In genomic region chr1:51627672-51628071, GRCh38 we compare ENCODE assay signal across 8 cellular contexts. TPM values are rescaled to one million over a fixed set of nuclear protein-coding genes. Genes with fewer than 3 reads are reported as not detected.
DNase-seq lines count a peak whose midpoint lies in the region; TF ChIP-seq lines count a peak whose summit lies in the region.

No MANE protein-coding gene starts in this region.

- POLR2A ChIA-PET in activated CD4-positive, alpha-beta T cell treated with anti-CD3 and anti-CD28 coated beads, Interleukin-2, amount 10 ng/mL, durations not matched to agents 7 days and 5 days (lab: Charles Lee): interaction anchor here (0.6 kb wide), 1 partner anchor 66 kb away, joined by 9 read pairs; no protein-coding TSS in a partner anchor

- peaks cover 0 to 93% (median 39%) of the 10 kb centered on the region in 4 donors for H3K4me1 ChIP-seq in tibial artery

- peaks cover 2% of the 10 kb centered on the region for H3K4me1 Mint-ChIP-seq in activated CD4-positive, alpha-beta T cell treated with anti-CD3 and anti-CD28 coated beads, Interleukin-2, amount 10 ng/mL, durations not matched to agents 7 days and 5 days

- no peak overlapping the region for H3K27ac Mint-ChIP-seq in activated CD4-positive, alpha-beta T cell treated with anti-CD3 and anti-CD28 coated beads, Interleukin-2, amount 10 ng/mL, durations not matched to agents 7 days and 5 days

- H3K36me3 Mint-ChIP-seq in activated CD4-positive, alpha-beta T cell treated with anti-CD3 and anti-CD28 coated beads, Interleukin-2, amount 10 ng/mL, durations not matched to agents 7 days and 5 days (ENCODE audit: low read depth): no peaks in the 10 kb centered on the region

- H3K27me3 Mint-ChIP-seq in activated CD4-positive, alpha-beta T cell treated with anti-CD3 and anti-CD28 coated beads, Interleukin-2, amount 10 ng/mL, durations not matched to agents 7 days and 5 days: no peaks in the 10 kb centered on the region

- intact Hi-C loops in tibial artery (cut with DNase I; ENCODE audit: low total_unique reads): loop anchor here (2.0 to 5.0 kb wide), 2 partner anchors 137 to 425 kb away; no protein-coding TSS in a partner anchor

- H3K9me3 Mint-ChIP-seq in activated CD4-positive, alpha-beta T cell treated with anti-CD3 and anti-CD28 coated beads, Interleukin-2, amount 10 ng/mL, durations not matched to agents 7 days and 5 days: no peaks in the 10 kb centered on the region

- H3K4me3 ChIP-seq in fibroblast of villous mesenchyme (ENCODE audit: low read depth, low read length): no peak overlapping the region
- H3K4me3 ChIP-seq in tibial artery: no peak overlapping the region

- no peak overlapping the region for H3K4me3 Mint-ChIP-seq in activated CD4-positive, alpha-beta T cell treated with anti-CD3 and anti-CD28 coated beads, Interleukin-2, amount 10 ng/mL, durations not matched to agents 7 days and 5 days

- TF ChIP-seq CTCF in fibroblast of villous mesenchyme (IDR thresholded peaks at IDR 0.05; ENCODE audit: insufficient read depth, low read depth, low read length) (peak; percentile 67), tibial artery (IDR thresholded peaks at IDR 0.05) (peak; percentile 34 to 55)

- CTCF ChIA-PET in activated CD4-positive, alpha-beta T cell treated with anti-CD3 and anti-CD28 coated beads, Interleukin-2, amount 10 ng/mL, durations not matched to agents 7 days and 5 days (lab: Charles Lee): interaction anchor here (0.5 to 2.3 kb wide), 3 partner anchors 8 to 141 kb away, joined by 3 to 7 read pairs (median 3); no protein-coding TSS in a partner anchor

- DNase-seq in activated CD4-positive, alpha-beta T cell treated with anti-CD3 and anti-CD28 coated beads, Interleukin-2, amount 10 ng/mL, durations not matched to agents 7 days and 5 days: peak; percentile 19
- DNase-seq in activated CD4-positive, alpha-beta T cell treated with anti-CD3 and anti-CD28 coated beads, Interleukin-2, amount 50 U/mL, for 1 hour: no peak
- DNase-seq in OCI-M1 (lab: John Stamatoyannopoulos, UW): peak; percentile 69
- peak; percentile 67 for DNase-seq in fibroblast of villous mesenchyme (ENCODE audit: low read depth)
- DNase-seq in tibial artery: no peak
- DNase-seq in NCI-H1105 treated with DMSO at 0.1 percent for 48 hours (lab: John Stamatoyannopoulos, UW): no peak
- DNase-seq in GM19238 (ENCODE audit: insufficient read length, low spot score): no peak
- no peak for DNase-seq in stimulated activated CD4-positive, alpha-beta T cell treated with anti-CD3 and anti-CD28 coated beads, Interleukin-12 subunit alpha, Interleukin-12 subunit beta, amount 100 ng/mL, for 4 hours

- peak overlapping the region in 1 of 2 donors; percentile 94 for H3K27ac ChIP-seq in tibial artery

- H3K27me3 ChIP-seq in tibial artery: no peaks in the 10 kb centered on the region

- H3K9me3 ChIP-seq in tibial artery: no peaks in the 10 kb centered on the region

- H3K36me3 ChIP-seq in tibial artery: no peaks in the 10 kb centered on the region

RNA-seq across cellular contexts. Expression of gene OSBPL9, which starts 10.8 kb away (rescaled TPM):
- total RNA-seq in activated CD4-positive, alpha-beta T cell treated with anti-CD3 and anti-CD28 coated beads, Interleukin-2, amount 10 ng/mL, durations not matched to agents 7 days and 5 days: 10 to 100 TPM; 44.0 to 46.7 TPM
- total RNA-seq in fibroblast of villous mesenchyme: 85.4 and 103 TPM in 2 replicates

Comparison
In these comparisons a context has a peak if more than half of its experiments do, and no peak if none do; other contexts are left out.
1. DNase-seq: peak in activated CD4-positive, alpha-beta T cell treated with anti-CD3 and anti-CD28 coated beads, Interleukin-2, amount 10 ng/mL, durations not matched to agents 7 days and 5 days (single experiment), OCI-M1 (single experiment) and fibroblast of villous mesenchyme (single experiment); none in activated CD4-positive, alpha-beta T cell treated with anti-CD3 and anti-CD28 coated beads, Interleukin-2, amount 50 U/mL, for 1 hour (single experiment), tibial artery (0 of 2), NCI-H1105 treated with DMSO at 0.1 percent for 48 hours (single experiment), GM19238 (single experiment) and stimulated activated CD4-positive, alpha-beta T cell treated with anti-CD3 and anti-CD28 coated beads, Interleukin-12 subunit alpha, Interleukin-12 subunit beta, amount 100 ng/mL, for 4 hours (single experiment).